In the genomic region with DNA sequence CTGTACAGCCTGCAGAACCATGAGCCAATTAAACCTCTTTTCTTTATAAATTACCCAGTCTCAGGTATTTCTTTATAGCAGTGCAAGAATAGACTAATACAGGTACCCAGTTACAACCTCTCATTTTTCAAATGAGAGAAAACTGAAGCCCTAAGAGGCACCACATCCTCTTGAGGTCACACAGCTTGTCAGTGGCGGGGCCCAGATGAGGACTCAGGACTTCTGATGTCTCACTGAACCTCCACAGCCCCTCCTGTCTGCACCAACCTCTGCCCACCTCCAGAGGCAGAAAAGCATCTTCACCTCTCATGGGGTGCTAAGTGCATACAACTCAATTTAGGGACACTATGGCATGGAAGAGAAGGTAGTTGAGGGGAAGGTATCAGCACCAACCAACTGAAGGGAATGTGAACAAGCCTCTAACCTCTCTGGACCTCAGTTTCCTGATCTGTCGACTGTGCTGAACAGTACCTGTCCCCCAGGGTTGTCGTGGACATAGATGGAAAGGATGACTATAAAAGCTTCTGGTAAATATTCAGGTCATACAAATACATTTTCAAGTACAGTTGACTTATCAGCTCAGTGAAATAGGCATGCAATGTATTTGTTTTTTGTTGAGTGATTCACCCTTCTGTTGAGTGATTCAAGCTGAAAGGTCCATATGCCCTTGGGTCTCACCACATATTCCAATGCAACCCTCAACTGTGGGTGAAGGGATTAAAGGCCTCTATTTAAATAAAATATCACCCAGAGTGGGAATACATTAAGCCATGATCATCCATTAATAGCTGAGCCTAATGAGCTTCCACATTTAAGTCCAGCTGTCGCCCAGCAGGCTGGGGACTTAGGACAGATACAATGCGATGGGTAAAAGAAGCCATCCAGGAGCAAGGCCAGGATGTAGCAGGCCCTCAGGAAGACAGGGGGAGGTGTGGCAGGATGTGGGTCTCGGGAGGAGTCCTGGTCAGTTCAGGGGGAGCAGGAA, we compare ENCODE assay signal across 21 cellular contexts.
A peak's percentile ranks its signal among the peaks of the same experiment; 100 is the strongest.
DNase-seq lines count a peak whose midpoint lies in the region; ATAC-seq, FAIRE-seq and TF ChIP-seq lines count a peak whose summit lies in the region.
"Had no signal": no experiment of that assay in that cellular context is flagged by ENCODE, and none has a peak within 500 bp of the region (broad histone marks: within the 10 kb centered on the region; RNA-seq: fewer than 3 reads in every experiment).

No MANE protein-coding gene starts in this region.

- H3K4me3 Mint-ChIP-seq in activated CD4-positive, alpha-beta T cell treated with anti-CD3 and anti-CD28 coated beads for 36 hours = no peak overlapping the region
- H3K4me3 Mint-ChIP-seq in neural crest cell = no peak overlapping the region
- H3K4me3 Mint-ChIP-seq: activated B cell treated with CpG ODN at 0.5 μM for 24 hours; CD4-positive, alpha-beta T cell had no signal

- peak; percentile 60 for ATAC-seq in activated CD4-positive, alpha-beta T cell treated with anti-CD3 and anti-CD28 coated beads for 36 hours

- intact Hi-C loops in activated CD4-positive, alpha-beta T cell treated with anti-CD3 and anti-CD28 coated beads for 36 hours (cut with DNase I, micrococcal nuclease) = no loop called here

- CTCF ChIA-PET in activated CD4-positive, alpha-beta T cell treated with anti-CD3 and anti-CD28 coated beads for 36 hours (lab: Charles Lee) = interaction anchor here (0.6 kb wide), 1 partner anchor 98 kb away, joined by 3 read pairs; no protein-coding TSS in a partner anchor

- peaks cover 18% of the 10 kb centered on the region for H3K36me3 Mint-ChIP-seq in activated CD4-positive, alpha-beta T cell treated with anti-CD3 and anti-CD28 coated beads for 36 hours (ENCODE audit: low read depth)
- no peaks in the 10 kb centered on the region for H3K36me3 Mint-ChIP-seq in neural crest cell (ENCODE audit: low read depth)

- H3K4me1 ChIP-seq in adipocyte (ENCODE audit: control insufficient read depth, insufficient read depth, low read length) = no peaks in the 10 kb centered on the region
- H3K4me1 ChIP-seq: ascending aorta, colonic mucosa, sigmoid colon, tibial nerve had no signal

- no peaks in the 10 kb centered on the region for H3K27me3 ChIP-seq in adipocyte (replicated peaks; ENCODE audit: control insufficient read depth, insufficient read depth, low read length)
- H3K27me3 ChIP-seq: ascending aorta, colonic mucosa, neutrophil, sigmoid colon, tibial nerve had no signal

- no peaks in the 10 kb centered on the region for H3K4me1 Mint-ChIP-seq in activated CD4-positive, alpha-beta T cell treated with anti-CD3 and anti-CD28 coated beads for 36 hours
- peaks cover 4% of the 10 kb centered on the region for H3K4me1 Mint-ChIP-seq in neural crest cell
- H3K4me1 Mint-ChIP-seq: activated B cell treated with CpG ODN at 0.5 μM for 24 hours had no signal

- no peak for TF ChIP-seq CTCF in neural crest cell (conservative IDR thresholded peaks at IDR 0.05)

- POLR2A ChIA-PET in activated CD4-positive, alpha-beta T cell treated with anti-CD3 and anti-CD28 coated beads for 36 hours (lab: Charles Lee) = no interaction called here

- FAIRE-seq in HTR-8/SVneo (lab: Jason Lieb, UNC) = peak; percentile 48
- FAIRE-seq: H54, RCC 7860 had no signal

- no peaks in the 10 kb centered on the region for H3K9me3 ChIP-seq in adipocyte (ENCODE audit: control insufficient read depth, low read length)
- H3K9me3 ChIP-seq: ascending aorta, colonic mucosa, neutrophil, sigmoid colon, tibial nerve had no signal

- H3K36me3 ChIP-seq in adipocyte (ENCODE audit: control insufficient read depth, insufficient read depth, low read length, severe bottlenecking) = no peaks in the 10 kb centered on the region
- H3K36me3 ChIP-seq: ascending aorta, colonic mucosa, sigmoid colon had no signal

- H3K27ac Mint-ChIP-seq in activated CD4-positive, alpha-beta T cell treated with anti-CD3 and anti-CD28 coated beads for 36 hours = peak overlapping the region; percentile 39
- H3K27ac Mint-ChIP-seq in neural crest cell (ENCODE audit: unreplicated experiment) = peak overlapping the region; percentile 60
- H3K27ac Mint-ChIP-seq: activated B cell treated with CpG ODN at 0.5 μM for 24 hours; CD4-positive, alpha-beta T cell had no signal

- no peak overlapping the region for H3K4me3 ChIP-seq in adipocyte (ENCODE audit: low read length)
- H3K4me3 ChIP-seq: ascending aorta, colonic mucosa, sigmoid colon, tibial nerve had no signal

- H3K9ac ChIP-seq in adipocyte (ENCODE audit: low read length) = no peak overlapping the region

- no peaks in the 10 kb centered on the region for H3K9me3 Mint-ChIP-seq in activated CD4-positive, alpha-beta T cell treated with anti-CD3 and anti-CD28 coated beads for 36 hours (ENCODE audit: low read depth)
- H3K9me3 Mint-ChIP-seq in neural crest cell = no peaks in the 10 kb centered on the region
- H3K9me3 Mint-ChIP-seq: activated B cell treated with CpG ODN at 0.5 μM for 24 hours; CD4-positive, alpha-beta T cell had no signal

- H3K27me3 Mint-ChIP-seq in activated CD4-positive, alpha-beta T cell treated with anti-CD3 and anti-CD28 coated beads for 36 hours = no peaks in the 10 kb centered on the region
- no peaks in the 10 kb centered on the region for H3K27me3 Mint-ChIP-seq in neural crest cell (ENCODE audit: low read depth)
- H3K27me3 Mint-ChIP-seq: activated B cell treated with CpG ODN at 0.5 μM for 24 hours; CD4-positive, alpha-beta T cell had no signal

- peak; percentile 23 for DNase-seq in activated CD4-positive, alpha-beta T cell treated with anti-CD3 and anti-CD28 coated beads for 36 hours
- no peak for DNase-seq in activated CD4-positive, alpha-beta T cell treated with anti-CD3 and anti-CD28 coated beads for 4 hours
- DNase-seq in HTR-8/SVneo (ENCODE audit: insufficient read length, low spot score) = no peak
- DNase-seq in adipocyte (ENCODE audit: low read depth) = peak; percentile 14
- DNase-seq in neural crest cell (ENCODE audit: low read depth, low spot score) = no peak
- no peak for DNase-seq in stimulated activated CD4-positive, alpha-beta T cell treated with anti-CD3 and anti-CD28 coated beads, Interleukin-4, amount 100 ng/mL, for 24 hours
- no peak for DNase-seq in MV-4-11 (lab: John Stamatoyannopoulos, UW)
- DNase-seq in C1 segment of cervical spinal cord (lab: John Stamatoyannopoulos, UW) = no peak
- DNase-seq: activated B cell treated with CpG ODN at 0.5 μM for 24 hours; activated T-cell treated with anti-CD3 and anti-CD28 coated beads for 4 hours; CD4-positive, alpha-beta T cell; colonic mucosa; NCI-H2029 treated with DMSO at 0.1 percent for 48 hours; NCI-H748 treated with DMSO at 0.1 percent for 48 hours; sigmoid colon; stimulated activated CD4-positive, alpha-beta T cell treated with anti-CD3 and anti-CD28 coated beads, Interleukin-2, amount 100 ng/mL, for 48 hours had no signal

Comparison
In these comparisons a context has a peak if more than half of its experiments do, and no peak if none do; other contexts are left out.
1. DNase-seq: peak in activated CD4-positive, alpha-beta T cell treated with anti-CD3 and anti-CD28 coated beads for 36 hours (single experiment) and adipocyte (single experiment); none in activated CD4-positive, alpha-beta T cell treated with anti-CD3 and anti-CD28 coated beads for 4 hours (0 of 2), HTR-8/SVneo (single experiment), neural crest cell (single experiment), stimulated activated CD4-positive, alpha-beta T cell treated with anti-CD3 and anti-CD28 coated beads, Interleukin-4, amount 100 ng/mL, for 24 hours (single experiment), MV-4-11 (single experiment) and C1 segment of cervical spinal cord (0 of 14).